Comparison of ENCODE assay signal across 10 cellular contexts in genomic region chrX:68945603-68946228, GRCh38.
DNase-seq lines count a peak whose midpoint lies in the region; ATAC-seq and TF ChIP-seq lines count a peak whose summit lies in the region.
"Had no signal": no experiment of that assay in that cellular context is flagged by ENCODE, and none has a peak within 500 bp of the region (broad histone marks: within the 10 kb centered on the region; RNA-seq: fewer than 3 reads in every experiment).

No MANE protein-coding gene starts in this region.

- no peak overlapping the region for H3K4me2 ChIP-seq in fibroblast of lung (ENCODE audit: extremely low read depth, insufficient read depth, low read length)

- H3K27me3 Mint-ChIP-seq in activated T-cell treated with anti-CD3 and anti-CD28 coated beads, Interleukin-2, amount 50 U/mL, for 24 hours = peaks cover 33% of the 10 kb centered on the region
- H3K27me3 Mint-ChIP-seq: activated naive CD8-positive, alpha-beta T cell had no signal

- H4K20me1 ChIP-seq in fibroblast of lung (ENCODE audit: control insufficient read depth, extremely low read depth, insufficient read depth, low read length) = no peaks in the 10 kb centered on the region

- H3K9ac ChIP-seq in fibroblast of lung (ENCODE audit: insufficient read depth, low read length) = no peak overlapping the region

- H3K36me3 ChIP-seq in Panc1 (ENCODE audit: control insufficient read depth, insufficient read depth, low read length) (no peaks in the 10 kb centered on the region), fibroblast of lung (ENCODE audit: control insufficient read depth, insufficient read depth, low read length) (no peaks in the 10 kb centered on the region)

- POLR2A ChIA-PET in Panc1 (lab: Charles Lee) = no interaction called here

- H3K27me3 ChIP-seq in Panc1 (ENCODE audit: control insufficient read depth, insufficient read depth, low read length) (no peaks in the 10 kb centered on the region), fibroblast of lung (ENCODE audit: control insufficient read depth, insufficient read depth, low read length) (peaks cover 4% of the 10 kb centered on the region)

- H3K4me1 ChIP-seq in Panc1 (ENCODE audit: control insufficient read depth, insufficient read depth, low read length) (no peaks in the 10 kb centered on the region), fibroblast of lung (ENCODE audit: control insufficient read depth, extremely low read depth, insufficient read depth, low read length) (peaks cover 6% of the 10 kb centered on the region)

- H3K9me3 Mint-ChIP-seq in activated T-cell treated with anti-CD3 and anti-CD28 coated beads, Interleukin-2, amount 50 U/mL, for 24 hours = no peaks in the 10 kb centered on the region
- H3K9me3 Mint-ChIP-seq: CD4-positive, CD25-positive, alpha-beta regulatory T cell had no signal

- no peaks in the 10 kb centered on the region for H3K36me3 Mint-ChIP-seq in activated T-cell treated with anti-CD3 and anti-CD28 coated beads, Interleukin-2, amount 50 U/mL, for 24 hours (ENCODE audit: low read depth)
- H3K36me3 Mint-ChIP-seq: activated naive CD8-positive, alpha-beta T cell; CD4-positive, CD25-positive, alpha-beta regulatory T cell had no signal

- no peak overlapping the region for H3K27ac ChIP-seq in Panc1 (ENCODE audit: low read length)
- no peak overlapping the region for H3K27ac ChIP-seq in fibroblast of lung (ENCODE audit: insufficient read depth, low read length)

- no peak overlapping the region for H3K4me3 Mint-ChIP-seq in activated T-cell treated with anti-CD3 and anti-CD28 coated beads, Interleukin-2, amount 50 U/mL, for 24 hours
- H3K4me3 Mint-ChIP-seq: activated naive CD8-positive, alpha-beta T cell; CD4-positive, CD25-positive, alpha-beta regulatory T cell had no signal

- H3K4me1 Mint-ChIP-seq in activated T-cell treated with anti-CD3 and anti-CD28 coated beads, Interleukin-2, amount 50 U/mL, for 24 hours (ENCODE audit: low read depth) = no peaks in the 10 kb centered on the region
- H3K4me1 Mint-ChIP-seq: CD4-positive, CD25-positive, alpha-beta regulatory T cell had no signal

- intact Hi-C loops in Panc1 (cut with micrococcal nuclease; ENCODE audit: unreplicated experiment) = no loop called here

- ATAC-seq in Panc1 (no peak), HG02798 (IDR thresholded peaks at IDR 0.05; ENCODE audit: poor library complexity, unreplicated experiment) (no peak)

- in situ Hi-C loops in Panc1 (cut with HindIII; ENCODE audit: low pct_unique_long_range_greater_than_20kb, low sequenced_read_pairs) = no loop called here

- BruUV-seq in Panc1 (replicated peaks; lab: Mats Ljungman, UMichigan) = no TSS peak

- CTCF ChIA-PET in Panc1 (lab: Charles Lee) = no interaction called here

- peak; percentile 32; the same call in 1 of the 2 replicates for TF ChIP-seq CTCF in Panc1 (IDR thresholded peaks at IDR 0.05)
- peak; percentile 26 to 54 for TF ChIP-seq CTCF in fibroblast of lung (conservative IDR thresholded peaks at IDR 0.05 in 1 of 2, IDR thresholded peaks at IDR 0.05 in 1 of 2; ENCODE audit: low read depth in 1 of 2, low read length in 2 of 2)

- H3K79me2 ChIP-seq in fibroblast of lung (ENCODE audit: control insufficient read depth, insufficient read depth, low read length) = no peaks in the 10 kb centered on the region

- no peak overlapping the region for H2AFZ ChIP-seq in fibroblast of lung (ENCODE audit: low read length)

- H3K9me3 ChIP-seq in Panc1 (ENCODE audit: control insufficient read depth, insufficient read depth, low read depth, low read length) = no peaks in the 10 kb centered on the region
- no peaks in the 10 kb centered on the region for H3K9me3 ChIP-seq in fibroblast of lung (ENCODE audit: control insufficient read depth, insufficient read depth, low read depth, low read length)

- H3K4me3 ChIP-seq in Panc1 (ENCODE audit: low read depth in 2 of 2, low read length in 2 of 2) = no peak overlapping the region
- H3K4me3 ChIP-seq in fibroblast of lung (replicated peaks in 1 of 4; ENCODE audit: control extremely low read depth in 1 of 4, insufficient read depth in 1 of 4, low read depth in 3 of 4, low read length in 4 of 4) = no peak overlapping the region

- H3K27ac Mint-ChIP-seq in activated T-cell treated with anti-CD3 and anti-CD28 coated beads, Interleukin-2, amount 50 U/mL, for 24 hours = no peak overlapping the region
- H3K27ac Mint-ChIP-seq: activated naive CD8-positive, alpha-beta T cell; CD4-positive, CD25-positive, alpha-beta regulatory T cell had no signal

- DNase-seq in activated T-cell treated with anti-CD3 and anti-CD28 coated beads for 48 hours (ENCODE audit: low read depth) (peak; percentile 1), Panc1 (ENCODE audit: low read depth, low spot score) (no peak), fibroblast of lung (ENCODE audit: low read depth in 2 of 2) (peak; percentile 58 to 83), stromal cell of bone marrow (ENCODE audit: low read depth) (peak; percentile 52), SKM-1 (lab: John Stamatoyannopoulos, UW; ENCODE audit: unreplicated experiment) (no peak)
- no peak for DNase-seq in activated T-cell treated with anti-CD3 and anti-CD28 coated beads, Interleukin-2, amount 50 U/mL, for 24 hours
- DNase-seq in activated effector memory CD4-positive, alpha-beta T cell treated with Interleukin-2 at 50 U/mL for 16 hours = no peak
- DNase-seq: CD4-positive, CD25-positive, alpha-beta regulatory T cell had no signal

Comparison
In these comparisons a context has a peak if more than half of its experiments do, and no peak if none do; other contexts are left out.
1. DNase-seq: peak in activated T-cell treated with anti-CD3 and anti-CD28 coated beads for 48 hours (single experiment), fibroblast of lung (2 of 2) and stromal cell of bone marrow (single experiment); none in activated T-cell treated with anti-CD3 and anti-CD28 coated beads, Interleukin-2, amount 50 U/mL, for 24 hours (single experiment), Panc1 (single experiment), SKM-1 (single experiment) and activated effector memory CD4-positive, alpha-beta T cell treated with Interleukin-2 at 50 U/mL for 16 hours (single experiment).